In genomic region chr12:67671892-67672291, GRCh38 we compare ENCODE assay signal across 33 cellular contexts. TPM values are rescaled to one million over a fixed set of nuclear protein-coding genes. Genes with fewer than 3 reads are reported as not detected.
DNase-seq lines count a peak whose midpoint lies in the region; ATAC-seq, FAIRE-seq and TF ChIP-seq lines count a peak whose summit lies in the region.
"Had no signal": no experiment of that assay in that cellular context is flagged by ENCODE, and none has a peak within 500 bp of the region (broad histone marks: within the 10 kb centered on the region; RNA-seq: fewer than 3 reads in every experiment).

No MANE protein-coding gene starts in this region.

- H3K9ac ChIP-seq in HUES48 (ENCODE audit: low read depth, low read length), result no peak overlapping the region
- H3K9ac ChIP-seq: KMS-11 had no signal

- TF ChIP-seq POLR2A in body of pancreas (IDR thresholded peaks at IDR 0.05) (no peak), H54 (IDR thresholded peaks at IDR 0.05; ENCODE audit: low read depth, low read length) (no peak), tibial nerve (IDR thresholded peaks at IDR 0.05) (no peak), vagina (IDR thresholded peaks at IDR 0.05) (no peak), GM12891 (IDR thresholded peaks at IDR 0.05; ENCODE audit: low read depth, low read length) (no peak)

- 42 to 54% methylated on average over 3 of the region's 3 CpGs for WGBS in body of pancreas, 2 donors
- WGBS in tibial nerve, 2 donors, result 86 to 87% methylated on average over 3 of the region's 3 CpGs

- peaks cover 17% of the 10 kb centered on the region for H3K9me3 ChIP-seq in CD4-positive, alpha-beta T cell (ENCODE audit: control insufficient read depth, low read length)
- H3K9me3 ChIP-seq in HUES48 (ENCODE audit: control insufficient read depth, insufficient read depth, low read length) (peaks cover 16% of the 10 kb centered on the region; the same call in 1 of the 2 replicates), body of pancreas (no peaks in the 10 kb centered on the region), tibial nerve (peaks cover 0 to 14% (median 0%) of the 10 kb centered on the region in 4 donors), vagina (no peaks in the 10 kb centered on the region)
- H3K9me3 ChIP-seq: HAP-1, mucosa of descending colon, ovary had no signal

- no peak overlapping the region for H3K27ac ChIP-seq in CD4-positive, alpha-beta T cell (ENCODE audit: low read depth, low read length)
- H3K27ac ChIP-seq in HUES48 (ENCODE audit: low read depth, low read length) (peak overlapping the region; percentile 12), body of pancreas (peak overlapping the region in 3 of 4 donors; percentile 27 to 38 (median 37)), tibial nerve (no peak overlapping the region), vagina (no peak overlapping the region)
- H3K27ac ChIP-seq: HL-60, KMS-11, ovary had no signal

- FAIRE-seq in H54 (lab: Jason Lieb, UNC), result no peak
- FAIRE-seq in GM12891 (lab: Jason Lieb, UNC), result no peak
- FAIRE-seq: GM12892, TTC549 had no signal

- H3K4me1 ChIP-seq in HUES48 (ENCODE audit: control insufficient read depth, insufficient read depth, low read length) (no peaks in the 10 kb centered on the region), body of pancreas (peaks cover 16% of the 10 kb centered on the region), tibial nerve (peaks cover 0 to 13% (median 0%) of the 10 kb centered on the region in 4 donors), vagina (peaks cover 8% of the 10 kb centered on the region)
- H3K4me1 ChIP-seq: HAP-1 had no signal

- no peak for TF ChIP-seq EP300 in tibial nerve (IDR thresholded peaks at IDR 0.05)

- peaks cover 43% of the 10 kb centered on the region for H3K4me1 Mint-ChIP-seq in CD4-positive, alpha-beta T cell (ENCODE audit: low read depth)
- peaks cover 25% of the 10 kb centered on the region for H3K4me1 Mint-ChIP-seq in mesothelial cell of epicardium

- H3K36me3 Mint-ChIP-seq in CD4-positive, alpha-beta T cell (ENCODE audit: low read depth), result peaks cover 80% of the 10 kb centered on the region
- H3K36me3 Mint-ChIP-seq in mesothelial cell of epicardium, result peaks cover 33% of the 10 kb centered on the region

- ATAC-seq in CD4-positive, alpha-beta T cell (ENCODE audit: poor library complexity), result no peak
- ATAC-seq in body of pancreas, result peak; percentile 87
- ATAC-seq: activated CD8-positive, alpha-beta memory T cell treated with anti-CD3 and anti-CD28 coated beads, Interleukin-2, amount 10 ng/mL, durations not matched to agents 7 days and 5 days; activated T-cell treated with anti-CD3 and anti-CD28 coated beads, Interleukin-2, amount 50 U/mL, for 4 hours; esophagus mucosa; mucosa of descending colon; stimulated activated naive CD8-positive, alpha-beta T cell treated with anti-CD3 and anti-CD28 coated beads, Interleukin-15, Interleukin-2, amounts not matched to agents 100 U/mL and 50 U/mL, for 24 hours; T-helper 17 cell had no signal

- H3K36me3 ChIP-seq in HUES48 (ENCODE audit: control insufficient read depth, insufficient read depth, low read length) (no peaks in the 10 kb centered on the region), body of pancreas (replicated peaks in 1 of 2; ENCODE audit: insufficient read depth in 1 of 2, low read depth in 2 of 2) (no peaks in the 10 kb centered on the region), tibial nerve (peaks cover 0 to 18% (median 0%) of the 10 kb centered on the region in 3 donors), vagina (no peaks in the 10 kb centered on the region)
- H3K36me3 ChIP-seq: HAP-1, ovary had no signal

- no peaks in the 10 kb centered on the region for H3K27me3 Mint-ChIP-seq in CD4-positive, alpha-beta T cell
- no peaks in the 10 kb centered on the region for H3K27me3 Mint-ChIP-seq in mesothelial cell of epicardium (ENCODE audit: low read depth)
- H3K27me3 Mint-ChIP-seq: activated CD8-positive, alpha-beta memory T cell treated with anti-CD3 and anti-CD28 coated beads, Interleukin-2, amount 10 ng/mL, durations not matched to agents 7 days and 5 days; activated naive CD8-positive, alpha-beta T cell treated with anti-CD3 and anti-CD28 coated beads for 36 hours; CD8-positive, alpha-beta memory T cell; central memory CD8-positive, alpha-beta T cell; T-helper 17 cell had no signal

- H3K27ac Mint-ChIP-seq in CD4-positive, alpha-beta T cell, result peak overlapping the region; percentile 21
- H3K27ac Mint-ChIP-seq in mesothelial cell of epicardium, result peak overlapping the region; percentile 96
- H3K27ac Mint-ChIP-seq: activated CD8-positive, alpha-beta memory T cell treated with anti-CD3 and anti-CD28 coated beads, Interleukin-2, amount 10 ng/mL, durations not matched to agents 7 days and 5 days; activated naive CD8-positive, alpha-beta T cell treated with anti-CD3 and anti-CD28 coated beads for 36 hours; T-helper 17 cell had no signal

- no peak for TF ChIP-seq CTCF in CD4-positive, alpha-beta T cell (IDR thresholded peaks at IDR 0.05)
- no peak for TF ChIP-seq CTCF in body of pancreas (IDR thresholded peaks at IDR 0.05)
- no peak for TF ChIP-seq CTCF in mesothelial cell of epicardium (IDR thresholded peaks at IDR 0.05; ENCODE audit: unreplicated experiment)
- TF ChIP-seq CTCF in tibial nerve (IDR thresholded peaks at IDR 0.05), result no peak
- no peak for TF ChIP-seq CTCF in vagina (IDR thresholded peaks at IDR 0.05)

- DNase-seq in CD4-positive, alpha-beta T cell, result no peak
- DNase-seq in body of pancreas, result peak; percentile 47 to 68 (median 58)
- no peak for DNase-seq in mesothelial cell of epicardium (ENCODE audit: low spot score in 2 of 2, unreplicated experiment in 2 of 2)
- DNase-seq in H54 (ENCODE audit: insufficient read length, low spot score), result no peak
- DNase-seq in tibial nerve (ENCODE audit: low spot score in 2 of 2), result no peak
- no peak for DNase-seq in vagina (ENCODE audit: extremely low spot score in 2 of 2)
- DNase-seq in GM12891 (ENCODE audit: insufficient read length, low spot score), result no peak
- DNase-seq: activated CD4-positive, alpha-beta T cell treated with anti-CD3 and anti-CD28 coated beads, Interleukin-2, amount 50 U/mL, for 4 hours; activated CD8-positive, alpha-beta memory T cell treated with anti-CD3 and anti-CD28 coated beads, Interleukin-2, amount 10 ng/mL, durations not matched to agents 7 days and 5 days; activated gamma-delta T cell; activated naive CD8-positive, alpha-beta T cell treated with anti-CD3 and anti-CD28 coated beads for 36 hours; activated T-cell treated with anti-CD3 and anti-CD28 coated beads, Interleukin-2, amount 50 U/mL, for 4 hours; aorta; CD8-positive, alpha-beta memory T cell; glutamatergic neuron; mucosa of descending colon; NCI-H1417; NCI-H2081; NCI-H82; ovary; retina; stimulated activated CD4-positive, alpha-beta T cell treated with anti-CD3 and anti-CD28 coated beads, Interleukin-2, amount 100 ng/mL, for 24 hours; stimulated activated naive CD8-positive, alpha-beta T cell treated with anti-CD3 and anti-CD28 coated beads, Interleukin-15, Interleukin-2, amounts not matched to agents 100 U/mL and 50 U/mL, for 24 hours; T-helper 17 cell had no signal

- POLR2A ChIA-PET in CD4-positive, alpha-beta T cell (lab: Charles Lee), result no interaction called here

- peaks cover 9% of the 10 kb centered on the region for H3K9me3 Mint-ChIP-seq in CD4-positive, alpha-beta T cell
- H3K9me3 Mint-ChIP-seq in mesothelial cell of epicardium, result peaks cover 27% of the 10 kb centered on the region

- CTCF ChIA-PET in CD4-positive, alpha-beta T cell (lab: Charles Lee), result no interaction called here

- intact Hi-C loops in CD4-positive, alpha-beta T cell (cut with DNase I, micrococcal nuclease), result no loop called here
- intact Hi-C loops in body of pancreas (cut with DNase I) (no loop called here), vagina (cut with DNase I) (no loop called here)

- no peaks in the 10 kb centered on the region for H3K27me3 ChIP-seq in CD4-positive, alpha-beta T cell (ENCODE audit: control insufficient read depth, insufficient read depth, low read length)
- H3K27me3 ChIP-seq in HUES48 (ENCODE audit: control insufficient read depth, insufficient read depth, low read length), result no peaks in the 10 kb centered on the region
- no peaks in the 10 kb centered on the region for H3K27me3 ChIP-seq in body of pancreas
- H3K27me3 ChIP-seq in tibial nerve, result no peaks in the 10 kb centered on the region
- H3K27me3 ChIP-seq in vagina, result no peaks in the 10 kb centered on the region
- H3K27me3 ChIP-seq: ovary had no signal

- H3K4me3 ChIP-seq in HUES48 (ENCODE audit: low read depth, low read length), result no peak overlapping the region
- no peak overlapping the region for H3K4me3 ChIP-seq in body of pancreas
- H3K4me3 ChIP-seq in tibial nerve, result no peak overlapping the region
- no peak overlapping the region for H3K4me3 ChIP-seq in vagina
- H3K4me3 ChIP-seq: HAP-1, mucosa of descending colon, ovary had no signal

- H3K4me3 Mint-ChIP-seq in CD4-positive, alpha-beta T cell, result no peak overlapping the region
- H3K4me3 Mint-ChIP-seq in mesothelial cell of epicardium, result no peak overlapping the region
- H3K4me3 Mint-ChIP-seq: activated CD8-positive, alpha-beta memory T cell treated with anti-CD3 and anti-CD28 coated beads, Interleukin-2, amount 10 ng/mL, durations not matched to agents 7 days and 5 days; activated naive CD8-positive, alpha-beta T cell treated with anti-CD3 and anti-CD28 coated beads for 36 hours; activated T-cell treated with anti-CD3 and anti-CD28 coated beads, Interleukin-2, amount 50 U/mL, for 4 hours; CD8-positive, alpha-beta memory T cell; central memory CD8-positive, alpha-beta T cell; nephron; T-helper 17 cell had no signal

TF ChIP-seq in GM12891, 5 proteins besides CTCF, POLR2A, EP300 and RAD21:
- no peak for TF ChIP-seq TAF1 (IDR thresholded peaks at IDR 0.05; ENCODE audit: low read depth, low read length)
- TF ChIP-seq SPI1 (IDR thresholded peaks at IDR 0.05; ENCODE audit: low read depth, low read length), result no peak

RNA-seq across cellular contexts. Expression of gene DYRK2, which starts 23.3 kb away (rescaled TPM):
- 100 to 1,000 TPM; 123 to 135 TPM for total RNA-seq in CD4-positive, alpha-beta T cell
- total RNA-seq in body of pancreas, result 10 to 100 TPM; 15.6 to 19.8 TPM
- 53.7 to 54.6 TPM (median 53.7 TPM) in 3 replicates for total RNA-seq in mesothelial cell of epicardium
- total RNA-seq in tibial nerve, result 10 to 100 TPM in 3 of 4 donors, 1 to 10 TPM in 1; 9.6 to 21.6 (median 19.2) TPM
- total RNA-seq in vagina, result 16.2 TPM
- polyA plus RNA-seq in GM12891 (2012; ENCODE audit: low read depth, missing spikeins), result 10.7 TPM

Comparison
In these comparisons a context has a peak if more than half of its experiments do, and no peak if none do; other contexts are left out.
1. DNase-seq: peak in body of pancreas (4 of 4); none in CD4-positive, alpha-beta T cell (0 of 10), mesothelial cell of epicardium (0 of 2), H54 (single experiment), tibial nerve (0 of 2), vagina (0 of 2) and GM12891 (single experiment).
2. H3K27ac ChIP-seq: peak in HUES48 (single experiment) and body of pancreas (3 of 4); none in CD4-positive, alpha-beta T cell (single experiment), tibial nerve (0 of 4) and vagina (single experiment).